Comparison of ENCODE assay signal across 10 cellular contexts in the genomic region with DNA sequence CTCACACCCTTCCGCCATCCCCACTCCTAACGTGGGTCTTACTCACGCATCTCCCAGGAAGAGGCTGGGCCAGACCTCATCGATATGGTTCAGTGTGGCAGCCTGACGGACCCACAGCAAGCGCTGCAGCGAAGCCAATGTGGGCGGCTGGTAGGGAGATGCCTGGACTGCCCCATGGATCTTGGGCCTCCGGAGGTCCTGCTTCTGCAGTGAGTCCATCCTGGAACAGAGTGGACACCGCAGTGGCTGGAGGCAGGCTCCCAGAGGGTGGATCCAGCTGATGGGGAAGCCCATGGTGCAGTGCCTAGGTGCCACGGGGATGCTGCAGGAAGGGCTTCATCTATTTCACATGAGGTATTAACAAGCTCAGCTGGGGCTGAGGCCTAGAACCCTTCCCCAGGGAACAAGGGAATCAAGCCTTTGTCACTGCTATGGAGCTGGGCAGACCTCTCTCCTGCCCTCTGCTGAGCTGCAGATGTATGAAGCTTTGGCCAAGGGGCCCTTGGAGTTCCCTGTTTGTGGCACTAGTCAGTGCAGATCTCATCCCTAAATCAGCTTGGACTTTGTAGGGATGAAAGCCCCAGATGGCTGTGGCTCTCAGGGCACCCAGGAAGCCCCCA. TPM values are rescaled to one million over a fixed set of nuclear protein-coding genes. Genes with fewer than 3 reads are reported as not detected.
DNase-seq lines count a peak whose midpoint lies in the region; ATAC-seq and TF ChIP-seq lines count a peak whose summit lies in the region.
"Had no signal": no experiment of that assay in that cellular context is flagged by ENCODE, and none has a peak within 500 bp of the region (broad histone marks: within the 10 kb centered on the region; RNA-seq: fewer than 3 reads in every experiment).

No MANE protein-coding gene starts in this region.

- no peak overlapping the region for H3K9ac ChIP-seq in PC-3 (ENCODE audit: low read length)

- intact Hi-C loops in PC-3 (cut with micrococcal nuclease): loop anchor here (5.0 kb wide), 1 partner anchor 345 kb away; no protein-coding TSS in a partner anchor
- intact Hi-C loops in uterus (cut with DNase I; ENCODE audit: low total_unique reads): loop anchor here (5.0 kb wide), 1 partner anchor 830 kb away; no protein-coding TSS in a partner anchor

- DNase-seq in AG04449 (ENCODE audit: low read depth, low spot score) (no peak), GM12864 (ENCODE audit: low read depth) (no peak), PC-3 (peak; percentile 58), fibroblast of the aortic adventitia (ENCODE audit: low read depth) (peak; percentile 33), uterus (no peak), MV-4-11 (lab: John Stamatoyannopoulos, UW) (no peak), NCI-H187 (lab: John Stamatoyannopoulos, UW) (no peak)
- DNase-seq: GF-D8 had no signal

- H2AFZ ChIP-seq in PC-3 (ENCODE audit: low read length): no peak overlapping the region

- no peaks in the 10 kb centered on the region for H3K9me2 ChIP-seq in PC-3 (replicated peaks; ENCODE audit: low read length)

- H3K27me3 ChIP-seq in PC-3 (ENCODE audit: low read length): no peaks in the 10 kb centered on the region
- H3K27me3 ChIP-seq in uterus: no peaks in the 10 kb centered on the region

- H4K20me1 ChIP-seq in PC-3 (ENCODE audit: low read length): no peaks in the 10 kb centered on the region

- H3K4me1 ChIP-seq in PC-3 (ENCODE audit: insufficient read depth, low read length): peaks cover 7% of the 10 kb centered on the region; the same call in 1 of the 2 replicates
- peaks cover 0 to 8% of the 10 kb centered on the region in 2 donors for H3K4me1 ChIP-seq in uterus

- H3K4me2 ChIP-seq in PC-3 (ENCODE audit: low read length): no peak overlapping the region

- TF ChIP-seq CTCF in AG04449 (IDR thresholded peaks at IDR 0.05; ENCODE audit: insufficient read depth, low read length, missing control alignments): peak; percentile 57
- TF ChIP-seq CTCF in GM12864 (IDR thresholded peaks at IDR 0.05; ENCODE audit: low read depth, low read length, missing control alignments): peak; percentile 28
- peak; percentile 67 for TF ChIP-seq CTCF in PC-3 (conservative IDR thresholded peaks at IDR 0.05; ENCODE audit: low read depth, low read length)
- TF ChIP-seq CTCF in fibroblast of the aortic adventitia (IDR thresholded peaks at IDR 0.05; ENCODE audit: insufficient read depth, low read length): peak; percentile 39
- TF ChIP-seq CTCF in uterus (IDR thresholded peaks at IDR 0.05): peak in 1 of 4 experiments; percentile 15

- no peaks in the 10 kb centered on the region for H3K36me3 ChIP-seq in PC-3 (ENCODE audit: low read depth, low read length)
- no peaks in the 10 kb centered on the region for H3K36me3 ChIP-seq in uterus

- POLR2A ChIA-PET in AG04449 (lab: Yijun Ruan, JAX): no interaction called here
- POLR2A ChIA-PET in PC-3 (lab: Charles Lee; ENCODE audit: unreplicated experiment): interaction anchor here (0.6 kb wide), 2 partner anchors 100 to 678 kb away, joined by 3 to 4 read pairs; no protein-coding TSS in a partner anchor

- no TSS peak for BruUV-seq in PC-3 (replicated peaks; lab: Mats Ljungman, UMichigan)

- no peak overlapping the region for H3K27ac ChIP-seq in PC-3 (ENCODE audit: low read length)
- no peak overlapping the region for H3K27ac ChIP-seq in uterus
- H3K27ac ChIP-seq: RWPE1 had no signal

- H3K9me3 ChIP-seq in PC-3 (ENCODE audit: low read length) (no peaks in the 10 kb centered on the region), uterus (no peaks in the 10 kb centered on the region)

- H3K4me3 ChIP-seq in AG04449 (ENCODE audit: low read depth, low read length) (no peak overlapping the region), GM12864 (ENCODE audit: low read depth, low read length) (no peak overlapping the region), PC-3 (ENCODE audit: low read length) (no peak overlapping the region), fibroblast of the aortic adventitia (ENCODE audit: low read depth, low read length) (no peak overlapping the region), uterus (no peak overlapping the region)

- no peak for TF ChIP-seq POLR2A in uterus (IDR thresholded peaks at IDR 0.05)

- H3F3A ChIP-seq in PC-3 (ENCODE audit: low read length, unreplicated experiment): no peaks in the 10 kb centered on the region

- CTCF ChIA-PET in AG04449 (lab: Yijun Ruan, JAX) (interaction anchor here (0.8 to 16.4 kb wide), 27 partner anchors 8 to 973 kb away, joined by 3 to 319 read pairs (median 4); a partner anchor contains a TSS), PC-3 (lab: Charles Lee) (interaction anchor here (0.6 to 1.9 kb wide), 11 partner anchors 10 to 854 kb away, joined by 3 to 7 read pairs (median 4); a partner anchor contains a TSS)

- ATAC-seq in PC-3 (peak; percentile 27), HG03159 (IDR thresholded peaks at IDR 0.05; ENCODE audit: unreplicated experiment) (no peak)

- H3K79me2 ChIP-seq in PC-3 (ENCODE audit: low read length): no peaks in the 10 kb centered on the region

RNA-seq across cellular contexts. Expression of a gene that starts 13.7 kb away (rescaled TPM):
- total RNA-seq in PC-3 (2014; rRNA removed): 47.4 and 48.6 TPM in 2 replicates
- total RNA-seq in fibroblast of the aortic adventitia (ENCODE audit: low replicate concordance): 29.3 and 38.1 TPM in 2 replicates
- total RNA-seq in uterus: 10 to 100 TPM; 25.4 to 51.4 (median 49.2) TPM

Comparison
In these comparisons a context has a peak if more than half of its experiments do, and no peak if none do; other contexts are left out.
1. DNase-seq: peak in PC-3 (single experiment) and fibroblast of the aortic adventitia (single experiment); none in AG04449 (single experiment), GM12864 (single experiment), uterus (0 of 2), MV-4-11 (single experiment) and NCI-H187 (0 of 2).